ENCODE assay signal across 19 cellular contexts in the genomic region with DNA sequence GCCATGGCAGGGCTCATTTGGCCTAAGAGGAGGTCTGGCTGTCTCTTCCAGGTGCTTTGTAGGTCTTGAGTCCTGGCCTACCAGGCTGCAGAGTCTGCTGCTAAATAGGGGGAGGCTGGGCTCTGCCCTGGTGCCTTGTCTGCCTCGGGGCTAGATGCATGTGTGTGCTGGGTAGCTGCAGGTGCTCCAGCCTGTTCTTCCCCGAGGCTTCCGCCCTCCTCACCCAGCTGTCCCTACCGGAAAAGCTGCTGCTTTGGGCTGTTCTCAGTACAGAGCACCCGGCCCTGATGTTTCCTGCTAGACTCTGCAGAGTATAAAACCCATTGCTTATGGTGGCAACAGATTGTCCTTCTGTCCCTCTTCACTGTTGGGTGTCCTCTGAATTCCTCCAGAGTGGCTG. TPM values are rescaled to one million over a fixed set of nuclear protein-coding genes. Genes with fewer than 3 reads are reported as not detected.
DNase-seq lines count a peak whose midpoint lies in the region; ATAC-seq, FAIRE-seq and TF ChIP-seq lines count a peak whose summit lies in the region.
"Had no signal": no experiment of that assay in that cellular context is flagged by ENCODE, and none has a peak within 500 bp of the region (broad histone marks: within the 10 kb centered on the region; RNA-seq: fewer than 3 reads in every experiment).

No MANE protein-coding gene starts in this region.

- no peaks in the 10 kb centered on the region for H3K4me1 ChIP-seq in mucosa of descending colon (ENCODE audit: low read depth)

- no peak for FAIRE-seq in GM12891 (lab: Jason Lieb, UNC)
- FAIRE-seq: TTC549 had no signal

- ATAC-seq in mucosa of descending colon (peak; percentile 76), GM18505 (IDR thresholded peaks at IDR 0.05; ENCODE audit: unreplicated experiment) (no peak)
- ATAC-seq: Right ventricle myocardium inferior had no signal

- H3K4me1 Mint-ChIP-seq in activated T-helper 2 cell treated with anti-CD3 and anti-CD28 coated beads, Interferon-gamma antibody, Interleukin-2, Interleukin-4, amounts not matched to agents 10 μg/mL and 5 μg/mL and 100 μg/mL, durations not matched to agents 14 hours and 24 hours and 36 hours (ENCODE audit: low read depth), result peaks cover 20% of the 10 kb centered on the region

- TF ChIP-seq POLR2A in GM12891 (IDR thresholded peaks at IDR 0.05; ENCODE audit: low read depth, low read length), result no peak
- TF ChIP-seq POLR2A in GM18505 (IDR thresholded peaks at IDR 0.05; ENCODE audit: borderline replicate concordance, extremely low read depth, insufficient read depth, insufficient read length), result no peak

- H3K36me3 Mint-ChIP-seq in activated T-helper 2 cell treated with anti-CD3 and anti-CD28 coated beads, Interferon-gamma antibody, Interleukin-2, Interleukin-4, amounts not matched to agents 10 μg/mL and 5 μg/mL and 100 μg/mL, durations not matched to agents 14 hours and 24 hours and 36 hours (ENCODE audit: low read depth), result peaks cover 81% of the 10 kb centered on the region
- H3K36me3 Mint-ChIP-seq: CD14-positive monocyte; natural killer cell treated with Interleukin-12 subunit alpha and Interleukin-12 subunit beta and Interleukin-15 and Interleukin-18, amount 100 ng/mL, for 72 hours had no signal

- H3K36me3 ChIP-seq in mucosa of descending colon (ENCODE audit: low read depth), result no peaks in the 10 kb centered on the region
- H3K36me3 ChIP-seq: brain microvascular endothelial cell had no signal

- no peaks in the 10 kb centered on the region for H3K9me3 ChIP-seq in mucosa of descending colon

- H3K4me3 Mint-ChIP-seq in activated T-helper 2 cell treated with anti-CD3 and anti-CD28 coated beads, Interferon-gamma antibody, Interleukin-2, Interleukin-4, amounts not matched to agents 10 μg/mL and 5 μg/mL and 100 μg/mL, durations not matched to agents 14 hours and 24 hours and 36 hours (ENCODE audit: low read depth), result no peak overlapping the region
- H3K4me3 Mint-ChIP-seq: CD14-positive monocyte; natural killer cell treated with Interleukin-12 subunit alpha and Interleukin-12 subunit beta and Interleukin-15 and Interleukin-18, amount 100 ng/mL, for 72 hours had no signal

- H3K27me3 Mint-ChIP-seq in activated T-helper 2 cell treated with anti-CD3 and anti-CD28 coated beads, Interferon-gamma antibody, Interleukin-2, Interleukin-4, amounts not matched to agents 10 μg/mL and 5 μg/mL and 100 μg/mL, durations not matched to agents 14 hours and 24 hours and 36 hours (ENCODE audit: low read depth), result no peaks in the 10 kb centered on the region
- H3K27me3 Mint-ChIP-seq: natural killer cell treated with Interleukin-12 subunit alpha and Interleukin-12 subunit beta and Interleukin-15 and Interleukin-18, amount 100 ng/mL, for 72 hours had no signal

- DNase-seq in Jurkat, Clone E6-1 (ENCODE audit: low read depth, low spot score), result peak; percentile 92
- DNase-seq in activated T-helper 2 cell treated with anti-CD3 and anti-CD28 coated beads, Interferon-gamma antibody, Interleukin-2, Interleukin-4, amounts not matched to agents 10 μg/mL and 5 μg/mL and 100 μg/mL, durations not matched to agents 14 hours and 24 hours and 36 hours (ENCODE audit: low spot score), result no peak
- DNase-seq in mucosa of descending colon (no peak), NCI-H526 treated with DMSO at 0.1 percent for 48 hours (lab: John Stamatoyannopoulos, UW) (no peak), GM12891 (ENCODE audit: insufficient read length, low spot score) (no peak), GDM1 (lab: John Stamatoyannopoulos, UW) (no peak)
- DNase-seq: brain microvascular endothelial cell; effector memory CD4-positive, alpha-beta T cell; IMR-90; left cardiac atrium; NCI-H146; NCI-H69; stimulated activated CD4-positive, alpha-beta T cell treated with anti-CD3 and anti-CD28 coated beads, Interleukin-4, amount 100 ng/mL, for 4 hours had no signal

- no peaks in the 10 kb centered on the region for H3K9me3 Mint-ChIP-seq in activated T-helper 2 cell treated with anti-CD3 and anti-CD28 coated beads, Interferon-gamma antibody, Interleukin-2, Interleukin-4, amounts not matched to agents 10 μg/mL and 5 μg/mL and 100 μg/mL, durations not matched to agents 14 hours and 24 hours and 36 hours
- H3K9me3 Mint-ChIP-seq: natural killer cell treated with Interleukin-12 subunit alpha and Interleukin-12 subunit beta and Interleukin-15 and Interleukin-18, amount 100 ng/mL, for 72 hours had no signal

- H3K27ac Mint-ChIP-seq in activated T-helper 2 cell treated with anti-CD3 and anti-CD28 coated beads, Interferon-gamma antibody, Interleukin-2, Interleukin-4, amounts not matched to agents 10 μg/mL and 5 μg/mL and 100 μg/mL, durations not matched to agents 14 hours and 24 hours and 36 hours, result peak overlapping the region; percentile 46
- H3K27ac Mint-ChIP-seq: CD14-positive monocyte; natural killer cell treated with Interleukin-12 subunit alpha and Interleukin-12 subunit beta and Interleukin-15 and Interleukin-18, amount 100 ng/mL, for 72 hours had no signal

- H3K27ac ChIP-seq in C4-2B, result peak overlapping the region; percentile 62
- H3K27ac ChIP-seq: brain microvascular endothelial cell had no signal

- TF ChIP-seq CTCF in C4-2B (conservative IDR thresholded peaks at IDR 0.05), result no peak
- TF ChIP-seq CTCF in mucosa of descending colon (IDR thresholded peaks at IDR 0.05), result no peak

- intact Hi-C loops in activated T-helper 2 cell treated with anti-CD3 and anti-CD28 coated beads, Interferon-gamma antibody, Interleukin-2, Interleukin-4, amounts not matched to agents 10 μg/mL and 5 μg/mL and 100 μg/mL, durations not matched to agents 14 hours and 24 hours and 36 hours (cut with micrococcal nuclease), result no loop called here
- intact Hi-C loops in mucosa of descending colon (cut with DNase I, micrococcal nuclease), result no loop called here

- peak overlapping the region; percentile 30 for H3K4me3 ChIP-seq in Jurkat, Clone E6-1 (ENCODE audit: low read length)
- no peak overlapping the region for H3K4me3 ChIP-seq in mucosa of descending colon

TF ChIP-seq in GM12891, 5 proteins besides CTCF, POLR2A, EP300 and RAD21:
- TF ChIP-seq TAF1 (IDR thresholded peaks at IDR 0.05; ENCODE audit: low read depth, low read length), result no peak
- no peak for TF ChIP-seq PAX5 (IDR thresholded peaks at IDR 0.05; ENCODE audit: insufficient read depth, low read length, severe bottlenecking)
- TF ChIP-seq SPI1 (IDR thresholded peaks at IDR 0.05; ENCODE audit: low read depth, low read length), result no peak
- no peak for TF ChIP-seq POU2F2 (IDR thresholded peaks at IDR 0.05; ENCODE audit: low read depth, low read length)
- TF ChIP-seq POLR2AphosphoS5 (IDR thresholded peaks at IDR 0.05; ENCODE audit: low read depth, low read length), result no peak

RNA-seq across cellular contexts. Expression of gene RAB35, which starts 37.7 kb away (rescaled TPM):
- 68.2 TPM for polyA plus RNA-seq in Jurkat, Clone E6-1 (2012; ENCODE audit: insufficient read depth, insufficient read length)
- total RNA-seq in activated T-helper 2 cell treated with anti-CD3 and anti-CD28 coated beads, Interferon-gamma antibody, Interleukin-2, Interleukin-4, amounts not matched to agents 10 μg/mL and 5 μg/mL and 100 μg/mL, durations not matched to agents 14 hours and 24 hours and 36 hours, result 86.5 and 87.0 TPM in 2 replicates
- 10 to 100 TPM; 50.1 to 56.5 (median 51.3) TPM for total RNA-seq in mucosa of descending colon
- 41.4 TPM for polyA plus RNA-seq in GM12891 (2012; ENCODE audit: low read depth, missing spikeins)
